ENCODE assay signal across 24 cellular contexts in the genomic region with DNA sequence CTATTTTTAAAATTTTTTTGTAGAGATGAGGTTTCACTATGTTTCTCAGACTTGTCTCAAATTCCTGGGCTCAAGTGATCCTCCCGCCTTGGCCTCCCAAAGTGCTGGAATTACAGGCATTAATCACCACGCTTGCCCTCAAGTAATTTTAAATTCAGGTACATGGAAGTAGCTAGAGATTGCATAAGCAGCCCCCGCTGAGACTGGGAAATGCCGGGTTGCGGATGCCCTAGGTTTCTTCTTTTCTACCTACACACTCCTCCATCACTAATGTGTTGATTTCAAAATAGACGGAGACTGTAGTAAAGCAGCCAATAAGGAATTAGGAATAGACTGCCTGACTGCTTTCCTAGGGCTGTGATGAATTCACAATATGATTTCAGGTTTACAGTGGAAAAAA.
"Had no signal": no experiment of that assay in that cellular context is flagged by ENCODE, and none has a peak within 500 bp of the region (broad histone marks: within the 10 kb centered on the region; RNA-seq: fewer than 3 reads in every experiment).

No MANE protein-coding gene starts in this region.

- ATAC-seq: activated CD4-positive, alpha-beta T cell treated with anti-CD3 and anti-CD28 coated beads for 36 hours; activated CD8-positive, alpha-beta memory T cell treated with anti-CD3 and anti-CD28 coated beads, Interleukin-2, amount 10 ng/mL, durations not matched to agents 7 days and 5 days; activated CD8-positive, alpha-beta T cell treated with anti-CD3 and anti-CD28 coated beads, Interleukin-2, amount 10 ng/mL, durations not matched to agents 7 days and 5 days; effector memory CD8-positive, alpha-beta T cell had no signal

- H3K4me3 ChIP-seq: left lung, lung, mucosa of descending colon, ovary, psoas muscle, right atrium auricular region, spleen, testis, uterus had no signal

- DNase-seq: activated CD4-positive, alpha-beta T cell treated with anti-CD3 and anti-CD28 coated beads for 36 hours; activated CD4-positive, CD25-positive, alpha-beta regulatory T cell; activated CD8-positive, alpha-beta memory T cell treated with anti-CD3 and anti-CD28 coated beads, Interleukin-2, amount 10 ng/mL, durations not matched to agents 7 days and 5 days; activated CD8-positive, alpha-beta T cell treated with anti-CD3 and anti-CD28 coated beads, Interleukin-2, amount 10 ng/mL, durations not matched to agents 7 days and 5 days; activated naive CD4-positive, alpha-beta T cell; activated T-cell treated with anti-CD3 and anti-CD28 coated beads, Interleukin-2, amount 50 U/mL, for 48 hours; brain microvascular endothelial cell; cortex of kidney; effector memory CD8-positive, alpha-beta T cell; erythroblast; foreskin fibroblast; left lung; mesendoderm; mucosa of descending colon; ovary; psoas muscle; spleen; stimulated activated naive CD4-positive, alpha-beta T cell; T-helper 1 cell; testis; uterus had no signal

- H3K27me3 ChIP-seq: brain microvascular endothelial cell, left lung, neutrophil, ovary, right atrium auricular region, spleen, testis, uterus had no signal

- H3K9me3 ChIP-seq: left lung, mucosa of descending colon, neutrophil, ovary, psoas muscle, right atrium auricular region, spleen, testis, uterus had no signal

- H3K4me1 ChIP-seq: left lung, spleen, testis, uterus had no signal

- H3K27ac ChIP-seq: brain microvascular endothelial cell, left lung, neutrophil, ovary, psoas muscle, right atrium auricular region, spleen, testis had no signal

- H3K36me3 ChIP-seq: brain microvascular endothelial cell, neutrophil, ovary, uterus had no signal
